Comparison of ENCODE assay signal across 1 cellular context in genomic region chr12:93302331-93303229, GRCh38.
TF ChIP-seq lines count a peak whose summit lies in the region.

No MANE protein-coding gene starts in this region.

TF ChIP-seq in K562, 482 proteins besides CTCF, POLR2A, EP300 and RAD21 (continued from another document and continues in another):
- TF ChIP-seq GTF2B (IDR thresholded peaks at IDR 0.05; ENCODE audit: extremely low read depth, insufficient read length) (no peak), ZNF740 (CRISPR knock-in tag; IDR thresholded peaks at IDR 0.05) (no peak), ZNF740 (tag; IDR thresholded peaks at IDR 0.05) (peak in 1 of 2 experiments; percentile 54; a peak in 1 of 4 replicates), TEAD2 (tag; IDR thresholded peaks at IDR 0.05) (no peak), MAFK (IDR thresholded peaks at IDR 0.05; ENCODE audit: low read length) (no peak), HLTF (IDR thresholded peaks at IDR 0.05) (no peak), IRF9 (tag; IDR thresholded peaks at IDR 0.05) (no peak), THRA (IDR thresholded peaks at IDR 0.05) (no peak), TARDBP (IDR thresholded peaks at IDR 0.05) (no peak), HES1 (IDR thresholded peaks at IDR 0.05; ENCODE audit: low read depth) (no peak), HSF4 (CRISPR knock-in tag; IDR thresholded peaks at IDR 0.05; ENCODE audit: borderline replicate concordance) (no peak), ZNF239 (CRISPR knock-in tag; IDR thresholded peaks at IDR 0.05) (no peak), BRCA1 (IDR thresholded peaks at IDR 0.05) (no peak), BRCA1 (CRISPR knock-in tag; IDR thresholded peaks at IDR 0.05) (no peak), JUND (IDR thresholded peaks at IDR 0.05; ENCODE audit: borderline replicate concordance, low read depth, low read length) (0 out of 2 replicates have a peak, but pooled peaks have one; percentile 9), JUND (tag; IDR thresholded peaks at IDR 0.05; ENCODE audit: borderline replicate concordance, low read depth, low read length) (peak; percentile 70; the same call in 2 of the 3 replicates), NBN (IDR thresholded peaks at IDR 0.05; ENCODE audit: low read depth) (peak; percentile 69; the same call in 1 of the 2 replicates), U2AF2 (optimal IDR thresholded peaks at IDR 0.05; ENCODE audit: low read depth, low read length) (no peak), NKRF (IDR thresholded peaks at IDR 0.05; ENCODE audit: borderline replicate concordance) (no peak), ZNF41 (CRISPR knock-in tag; conservative IDR thresholded peaks at IDR 0.05) (no peak), ASH1L (IDR thresholded peaks at IDR 0.05; ENCODE audit: borderline replicate concordance, low read depth, partially characterized antibody) (no peak), SMARCA4 (IDR thresholded peaks at IDR 0.05) (peak; percentile 77), HMGN3 (IDR thresholded peaks at IDR 0.05; ENCODE audit: borderline replicate concordance, extremely low read depth, insufficient read length, low read depth, low read length) (no peak), RHOXF2B (CRISPR knock-in tag; conservative IDR thresholded peaks at IDR 0.05) (no peak), ZNF24 (IDR thresholded peaks at IDR 0.05) (no peak), JUN (IDR thresholded peaks at IDR 0.05; ENCODE audit: borderline replicate concordance, low read depth, low read length) (peak; percentile 62; the same call in 1 of the 2 replicates), JUN (CRISPR knock-in tag; IDR thresholded peaks at IDR 0.05; ENCODE audit: borderline replicate concordance) (no peak), BRD9 (IDR thresholded peaks at IDR 0.05; ENCODE audit: low read depth, partially characterized antibody) (no peak), CTBP1 (IDR thresholded peaks at IDR 0.05; ENCODE audit: borderline replicate concordance) (peak; percentile 36; the same call in 1 of the 2 replicates), MNT (conservative IDR thresholded peaks at IDR 0.05) (0 out of 4 replicates have a peak, but pooled peaks of 1 of the 2 experiments have one; percentile 16), HDGF (IDR thresholded peaks at IDR 0.05) (no peak), ETS2 (tag; IDR thresholded peaks at IDR 0.05; ENCODE audit: borderline replicate concordance, poor library complexity, severe bottlenecking) (no peak), SNAPC5 (CRISPR knock-in tag; IDR thresholded peaks at IDR 0.05) (no peak), XRCC5 (IDR thresholded peaks at IDR 0.05; ENCODE audit: low read depth, low read length) (no peak), PTTG1 (tag; IDR thresholded peaks at IDR 0.05; ENCODE audit: low read depth) (no peak; the same call in none of the 2 replicates), EP400 (IDR thresholded peaks at IDR 0.05) (peak; percentile 49; the same call in 1 of the 2 replicates), CREB5 (CRISPR knock-in tag; IDR thresholded peaks at IDR 0.05) (0 out of 2 replicates have a peak, but pooled peaks have one; percentile 44), GTF2F1 (IDR thresholded peaks at IDR 0.05; ENCODE audit: low read depth, low read length) (no peak), NFRKB (IDR thresholded peaks at IDR 0.05; ENCODE audit: low read depth) (no peak), TFE3 (CRISPR knock-in tag; IDR thresholded peaks at IDR 0.05) (no peak), CEBPG (CRISPR knock-in tag; IDR thresholded peaks at IDR 0.05) (peak; percentile 40; the same call in 1 of the 2 replicates), CEBPG (tag; conservative IDR thresholded peaks at IDR 0.05 in 1 of 2, IDR thresholded peaks at IDR 0.05 in 1 of 2) (no peak), ZNF76 (CRISPR knock-in tag; IDR thresholded peaks at IDR 0.05; ENCODE audit: borderline replicate concordance) (no peak), ZSCAN32 (CRISPR knock-in tag; IDR thresholded peaks at IDR 0.05) (no peak), ZNF507 (tag; conservative IDR thresholded peaks at IDR 0.05) (no peak), FOXP4 (CRISPR knock-in tag; IDR thresholded peaks at IDR 0.05; ENCODE audit: borderline replicate concordance) (no peak), SRSF7 (optimal IDR thresholded peaks at IDR 0.05; ENCODE audit: low read depth, low read length) (no peak), ARNT (IDR thresholded peaks at IDR 0.05) (no peak), AFF4 (CRISPR knock-in tag; IDR thresholded peaks at IDR 0.05) (no peak), SMC3 (conservative IDR thresholded peaks at IDR 0.05; ENCODE audit: insufficient read depth, low read depth, low read length) (no peak), NRF1 (conservative IDR thresholded peaks at IDR 0.05 in 1 of 2, IDR thresholded peaks at IDR 0.05 in 1 of 2) (peak; percentile 76 to 80)
